ENCODE assay signal across 8 cellular contexts in the genomic region with DNA sequence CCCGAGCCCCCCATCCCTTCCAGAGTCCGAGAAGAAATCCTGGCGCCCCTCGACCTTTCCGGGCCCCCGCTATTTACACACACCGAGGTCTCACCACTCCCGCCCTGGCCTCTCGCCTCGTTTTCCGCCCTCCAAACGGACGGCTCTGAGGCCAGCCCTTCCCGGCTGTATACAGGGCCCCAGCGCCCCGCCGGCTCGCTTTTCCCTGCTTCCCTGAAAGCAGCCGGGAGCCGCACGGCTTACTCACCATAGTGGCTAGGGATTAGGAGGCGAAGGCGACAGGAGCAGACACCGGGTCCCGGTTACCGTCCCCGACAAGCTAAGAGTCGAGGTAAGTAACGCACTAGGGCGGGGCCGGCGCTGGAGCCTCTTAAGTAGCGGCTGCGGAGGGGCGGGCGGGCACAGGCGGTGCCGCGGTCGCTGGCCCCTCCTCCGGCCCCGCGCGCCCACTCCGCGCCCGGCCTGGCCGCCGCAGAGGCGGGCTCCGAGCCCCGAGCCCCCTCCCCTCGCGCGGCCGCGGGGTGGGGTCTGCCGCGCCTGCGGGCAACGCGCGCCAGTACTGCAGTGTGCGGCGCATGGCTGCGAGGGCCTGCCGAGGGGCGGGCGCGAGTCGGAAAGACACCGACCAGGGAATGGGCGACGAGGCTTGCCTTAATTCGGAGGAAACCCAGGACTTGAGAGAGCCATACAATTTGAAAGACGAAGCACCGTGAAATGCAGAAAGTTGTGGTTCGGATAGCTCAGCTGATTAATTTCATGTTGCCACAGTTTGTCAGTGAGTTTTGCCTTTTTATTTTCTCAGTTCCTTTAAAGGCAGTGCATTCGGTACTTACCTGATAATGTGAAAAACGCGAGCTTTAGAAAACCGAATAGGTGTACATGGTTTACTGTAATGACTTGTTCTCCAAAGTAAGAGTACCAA. TPM values are rescaled to one million over a fixed set of nuclear protein-coding genes. Genes with fewer than 3 reads are reported as not detected.
DNase-seq lines count a peak whose midpoint lies in the region; ATAC-seq and TF ChIP-seq lines count a peak whose summit lies in the region.

Gene TUBA1B (minus strand): TSS at position 345 of the 922 bp plus-strand sequence. CDS start 95 bp downstream, at position 250.

- H3K4me2 ChIP-seq in parathyroid adenoma (ENCODE audit: low read length): peak within 1 kb of the TSS; percentile 79

- H3K79me2 ChIP-seq in parathyroid adenoma: peaks cover 2% of the 10 kb centered on the region

- H2AFZ ChIP-seq in parathyroid adenoma: peak within 1 kb of the TSS; percentile 88

- H3K9me3 Mint-ChIP-seq in activated naive CD8-positive, alpha-beta T cell treated with anti-CD3 and anti-CD28 coated beads, Interleukin-2, amount 50 U/mL, for 24 hours: no peaks in the 10 kb centered on the region

- TF ChIP-seq CTCF in GM12875 (IDR thresholded peaks at IDR 0.05; ENCODE audit: borderline replicate concordance, insufficient read depth, low read depth, low read length) (no peak), parathyroid adenoma (IDR thresholded peaks at IDR 0.05) (no peak), tibial artery (IDR thresholded peaks at IDR 0.05) (peak in 1 of 2 experiments; percentile 5)

- H3K27me3 ChIP-seq in parathyroid adenoma (ENCODE audit: control insufficient read depth, insufficient read depth, low read length) (no peaks in the 10 kb centered on the region), tibial artery (no peaks in the 10 kb centered on the region)

- H3K36me3 ChIP-seq in parathyroid adenoma (ENCODE audit: control insufficient read depth, insufficient read depth, low read length): no peaks in the 10 kb centered on the region
- peaks cover 19 to 28% (median 20%) of the 10 kb centered on the region in 3 donors for H3K36me3 ChIP-seq in tibial artery

- intact Hi-C loops in Right ventricle myocardium superior (cut with DNase I) (loop anchor here (2.0 to 5.0 kb wide), 2 partner anchors 57 to 101 kb away; partner anchors contain the start of gene TUBA1A), tibial artery (cut with DNase I; ENCODE audit: low total_unique reads) (loop anchor here (5.0 kb wide), 3 partner anchors 71 to 1294 kb away; no protein-coding TSS in a partner anchor)

- H3K27ac ChIP-seq in parathyroid adenoma: peak within 1 kb of the TSS; percentile 96
- peak within 1 kb of the TSS; percentile 97 to 100 for H3K27ac ChIP-seq in tibial artery

- H3K4me1 ChIP-seq in parathyroid adenoma: peaks cover 11% of the 10 kb centered on the region
- peaks cover 0 to 37% (median 20%) of the 10 kb centered on the region in 4 donors for H3K4me1 ChIP-seq in tibial artery

- peaks cover 47% of the 10 kb centered on the region for H3K36me3 Mint-ChIP-seq in activated naive CD8-positive, alpha-beta T cell treated with anti-CD3 and anti-CD28 coated beads, Interleukin-2, amount 50 U/mL, for 24 hours (ENCODE audit: low read depth)

- H3K9ac ChIP-seq in parathyroid adenoma: peak within 1 kb of the TSS; percentile 99

- H3K27ac Mint-ChIP-seq in activated naive CD8-positive, alpha-beta T cell treated with anti-CD3 and anti-CD28 coated beads, Interleukin-2, amount 50 U/mL, for 24 hours: peak within 1 kb of the TSS; percentile 99

- H3K4me1 Mint-ChIP-seq in activated naive CD8-positive, alpha-beta T cell treated with anti-CD3 and anti-CD28 coated beads, Interleukin-2, amount 50 U/mL, for 24 hours: peaks cover 54% of the 10 kb centered on the region

- H3K4me3 ChIP-seq in GM12875 (ENCODE audit: low read depth, low read length): peak within 1 kb of the TSS; percentile 98
- H3K4me3 ChIP-seq in parathyroid adenoma (ENCODE audit: low read depth, low read length): peak within 1 kb of the TSS; percentile 95
- peak within 1 kb of the TSS; percentile 75 to 100 for H3K4me3 ChIP-seq in tibial artery

- no peaks in the 10 kb centered on the region for H3K9me3 ChIP-seq in parathyroid adenoma (ENCODE audit: control insufficient read depth, low read length)
- H3K9me3 ChIP-seq in tibial artery: no peaks in the 10 kb centered on the region

- ATAC-seq in HG02759 (IDR thresholded peaks at IDR 0.05; ENCODE audit: unreplicated experiment) (peak; percentile 76), Right ventricle myocardium superior (ENCODE audit: poor library complexity) (peak; percentile 94)
- ATAC-seq in activated naive CD8-positive, alpha-beta T cell treated with anti-CD3 and anti-CD28 coated beads, Interleukin-2, amount 50 U/mL, for 24 hours: peak; percentile 83

- H3K4me3 Mint-ChIP-seq in activated naive CD8-positive, alpha-beta T cell treated with anti-CD3 and anti-CD28 coated beads, Interleukin-2, amount 50 U/mL, for 24 hours: peak within 1 kb of the TSS; percentile 99

- H3K27me3 Mint-ChIP-seq in activated naive CD8-positive, alpha-beta T cell treated with anti-CD3 and anti-CD28 coated beads, Interleukin-2, amount 50 U/mL, for 24 hours: peaks cover 3% of the 10 kb centered on the region

- peak; percentile 79 for DNase-seq in NCI-H1417 treated with DMSO at 0.1 percent for 48 hours (lab: John Stamatoyannopoulos, UW)
- peak; percentile 83 for DNase-seq in T follicular helper cell (ENCODE audit: low read depth)
- peak; percentile 93 for DNase-seq in activated naive CD8-positive, alpha-beta T cell treated with anti-CD3 and anti-CD28 coated beads, Interleukin-2, amount 50 U/mL, for 24 hours
- peak; percentile 96 for DNase-seq in Right ventricle myocardium superior
- peak; percentile 92 to 95 for DNase-seq in tibial artery

RNA-seq across cellular contexts. Expression of gene TUBA1B, which starts in this region (rescaled TPM):
- total RNA-seq in Right ventricle myocardium superior: 333 TPM

Comparison
In these comparisons a context has a peak if more than half of its experiments do, and no peak if none do; other contexts are left out.
1. Peak in every context shown above with its lines: DNase-seq, ATAC-seq, H3K4me3 ChIP-seq and H3K27ac ChIP-seq.